Comparison of ENCODE assay signal across 16 cellular contexts in the genomic region with DNA sequence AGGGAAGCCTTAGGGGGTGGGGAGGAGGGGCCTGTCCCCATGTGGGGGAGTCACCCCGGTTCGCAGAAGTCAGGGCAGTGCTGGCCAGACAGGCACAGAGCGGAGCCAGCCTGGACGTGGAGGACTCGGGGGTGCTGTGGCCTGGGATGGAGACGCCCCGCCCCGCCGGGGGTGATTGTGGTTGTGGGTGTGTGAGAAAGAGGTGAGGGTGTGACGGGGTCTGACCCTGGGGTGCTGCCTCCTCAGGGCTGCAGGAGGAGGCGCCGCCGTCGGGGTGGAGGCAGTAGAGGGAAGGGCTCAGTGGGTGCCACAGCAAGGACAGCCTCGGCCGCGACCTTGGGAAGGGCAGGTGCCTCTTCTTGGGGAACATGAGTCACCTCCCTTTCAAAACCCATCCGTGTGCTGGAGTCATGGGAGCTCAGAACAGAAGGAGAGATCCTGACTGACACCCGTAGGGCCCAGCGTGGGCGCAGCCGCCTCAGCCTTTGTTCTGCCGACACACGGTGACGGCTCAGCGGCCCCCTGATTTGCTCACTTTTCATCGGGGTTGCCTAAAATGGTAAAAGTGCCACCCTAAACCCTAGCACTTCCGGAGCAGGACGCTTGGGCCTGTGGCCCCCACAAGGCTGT.
"Had no signal": no experiment of that assay in that cellular context is flagged by ENCODE, and none has a peak within 500 bp of the region (broad histone marks: within the 10 kb centered on the region; RNA-seq: fewer than 3 reads in every experiment).

No MANE protein-coding gene starts in this region.

- DNase-seq: activated CD4-positive, alpha-beta T cell treated with anti-CD3 and anti-CD28 coated beads, Interleukin-2, amount 50 U/mL, for 48 hours; activated CD8-positive, alpha-beta memory T cell treated with anti-CD3 and anti-CD28 coated beads, Interleukin-2, amount 10 ng/mL, durations not matched to agents 7 days and 5 days; activated gamma-delta T cell; activated naive CD8-positive, alpha-beta T cell treated with anti-CD3 and anti-CD28 coated beads, Interleukin-2, amount 10 ng/mL, durations not matched to agents 7 days and 5 days; activated T-cell treated with anti-CD3 and anti-CD28 coated beads, Interleukin-2, amount 50 U/mL, for 24 hours; aorta; foreskin keratinocyte; stimulated activated CD4-positive, alpha-beta T cell treated with anti-CD3 and anti-CD28 coated beads, Interleukin-15, amount 100 ng/mL, for 24 hours; stimulated activated CD4-positive, alpha-beta T cell treated with anti-CD3 and anti-CD28 coated beads, Interleukin-4, amount 100 ng/mL, for 4 hours; substantia nigra; upper lobe of left lung had no signal

- H3K27ac ChIP-seq: foreskin keratinocyte, neural progenitor cell, upper lobe of left lung had no signal

- H3K27me3 ChIP-seq: foreskin keratinocyte, neural progenitor cell, upper lobe of left lung had no signal

- FAIRE-seq: bronchial epithelial cell, colon, keratinocyte had no signal

- H3K9me3 ChIP-seq: upper lobe of left lung had no signal

- H3K4me2 ChIP-seq: neural progenitor cell had no signal

- H3K27me3 Mint-ChIP-seq: activated CD8-positive, alpha-beta memory T cell treated with anti-CD3 and anti-CD28 coated beads, Interleukin-2, amount 10 ng/mL, durations not matched to agents 7 days and 5 days; activated naive CD8-positive, alpha-beta T cell treated with anti-CD3 and anti-CD28 coated beads, Interleukin-2, amount 10 ng/mL, durations not matched to agents 7 days and 5 days; activated T-cell treated with anti-CD3 and anti-CD28 coated beads, Interleukin-2, amount 50 U/mL, for 24 hours had no signal

- ATAC-seq: activated CD4-positive, CD25-positive, alpha-beta regulatory T cell treated with anti-CD3 and anti-CD28 coated beads, Interleukin-2, amount 50 U/mL, for 24 hours; activated CD8-positive, alpha-beta memory T cell treated with anti-CD3 and anti-CD28 coated beads, Interleukin-2, amount 10 ng/mL, durations not matched to agents 7 days and 5 days; foreskin keratinocyte had no signal

- H3K9ac ChIP-seq: neural progenitor cell had no signal

- H2AFZ ChIP-seq: neural progenitor cell had no signal

- H3K4me3 Mint-ChIP-seq: activated CD8-positive, alpha-beta memory T cell treated with anti-CD3 and anti-CD28 coated beads, Interleukin-2, amount 10 ng/mL, durations not matched to agents 7 days and 5 days; activated naive CD8-positive, alpha-beta T cell treated with anti-CD3 and anti-CD28 coated beads, Interleukin-2, amount 10 ng/mL, durations not matched to agents 7 days and 5 days; activated T-cell treated with anti-CD3 and anti-CD28 coated beads, Interleukin-2, amount 50 U/mL, for 24 hours had no signal

- H3K36me3 Mint-ChIP-seq: activated CD8-positive, alpha-beta memory T cell treated with anti-CD3 and anti-CD28 coated beads, Interleukin-2, amount 10 ng/mL, durations not matched to agents 7 days and 5 days had no signal

- H3K9me3 Mint-ChIP-seq: activated naive CD8-positive, alpha-beta T cell treated with anti-CD3 and anti-CD28 coated beads, Interleukin-2, amount 10 ng/mL, durations not matched to agents 7 days and 5 days; activated T-cell treated with anti-CD3 and anti-CD28 coated beads, Interleukin-2, amount 50 U/mL, for 24 hours had no signal

- H3K4me3 ChIP-seq: neural progenitor cell, upper lobe of left lung had no signal

- H3K36me3 ChIP-seq: neural progenitor cell had no signal

- H3K4me1 ChIP-seq: foreskin keratinocyte, neural progenitor cell had no signal
